In genomic region chr6:30160391-30160790, GRCh38 we compare ENCODE assay signal across 11 cellular contexts. TPM values are rescaled to one million over a fixed set of nuclear protein-coding genes. Genes with fewer than 3 reads are reported as not detected.
"Had no signal": no experiment of that assay in that cellular context is flagged by ENCODE, and none has a peak within 500 bp of the region (broad histone marks: within the 10 kb centered on the region; RNA-seq: fewer than 3 reads in every experiment).

No MANE protein-coding gene starts in this region.

- H3K4me3 ChIP-seq: GM23248, HAP-1 had no signal

- H3K27ac Mint-ChIP-seq: HFFc6 had no signal

- H3K4me3 Mint-ChIP-seq: HFFc6 had no signal

- H3K9ac ChIP-seq: GM23248 had no signal

- H3K27ac ChIP-seq: GM23248, HL-60 had no signal

- H3K4me1 ChIP-seq: HAP-1 had no signal

- DNase-seq: GM23248, GOT3, H7, HFFc6, IMR-90, KBM-7 had no signal

- ATAC-seq: HCT116 had no signal

- H3K36me3 ChIP-seq: HAP-1 had no signal

- H3K9me3 ChIP-seq: HAP-1 had no signal

- H3K9me3 Mint-ChIP-seq: HFFc6 had no signal

- H2AFZ ChIP-seq: GM23248 had no signal

RNA-seq across cellular contexts. Expression of gene TRIM10, which starts 0.6 kb away (rescaled TPM):
- total RNA-seq: H4, H7, HFFc6, HT1080, IMR-90 had no signal
- polyA plus RNA-seq: GM23248, IMR-90 had no signal

RNA-seq across cellular contexts. Expression of gene TRIM15, which starts 3.0 kb away (rescaled TPM):
- total RNA-seq: GM23248, H7, HFFc6, HT1080, IMR-90 had no signal
- polyA plus RNA-seq: GM23248, IMR-90 had no signal

RNA-seq across cellular contexts. Expression of gene TRIM40, which starts 24.5 kb away (rescaled TPM):
- total RNA-seq: GM23248, H4, H7, HFFc6, HT1080, IMR-90 had no signal
- polyA plus RNA-seq: GM23248, IMR-90 had no signal

RNA-seq across cellular contexts. Expression of gene TRIM31, which starts 47.5 kb away (rescaled TPM):
- total RNA-seq: GM23248, H7, HFFc6, IMR-90 had no signal
- polyA plus RNA-seq: GM23248, IMR-90 had no signal
